Comparison of ENCODE assay signal across 8 cellular contexts in genomic region chr4:70721747-70722146, GRCh38. TPM values are rescaled to one million over a fixed set of nuclear protein-coding genes. Genes with fewer than 3 reads are reported as not detected.
DNase-seq lines count a peak whose midpoint lies in the region; ATAC-seq and TF ChIP-seq lines count a peak whose summit lies in the region.

Gene RUFY3, plus strand, starts transcription at chr4:70721964. Its CDS starts 610 bp downstream, at chr4:70722574.

- no peaks in the 10 kb centered on the region for H3K79me2 ChIP-seq in Karpas-422 (ENCODE audit: low read length)

- TF ChIP-seq POLR2A in esophagus squamous epithelium (IDR thresholded peaks at IDR 0.05): no peak

- H3K9me3 ChIP-seq in BLaER1 (no peaks in the 10 kb centered on the region), Karpas-422 (ENCODE audit: low read length) (no peaks in the 10 kb centered on the region), esophagus squamous epithelium (no peaks in the 10 kb centered on the region), aorta (ENCODE audit: control insufficient read depth, low read length) (no peaks in the 10 kb centered on the region)

- H3K36me3 ChIP-seq in BLaER1: no peaks in the 10 kb centered on the region
- no peaks in the 10 kb centered on the region for H3K36me3 ChIP-seq in Karpas-422 (ENCODE audit: insufficient read depth, low read length)
- no peaks in the 10 kb centered on the region for H3K36me3 ChIP-seq in esophagus squamous epithelium
- no peaks in the 10 kb centered on the region for H3K36me3 ChIP-seq in aorta (ENCODE audit: control insufficient read depth in 1 of 2, insufficient read depth in 2 of 2, low read length in 1 of 2)

- no peak within 1 kb of the TSS for H3K9ac ChIP-seq in BLaER1
- H3K9ac ChIP-seq in Karpas-422 (ENCODE audit: low read length): no peak within 1 kb of the TSS

- H3K27me3 ChIP-seq in BLaER1: no peaks in the 10 kb centered on the region
- no peaks in the 10 kb centered on the region for H3K27me3 ChIP-seq in Karpas-422 (ENCODE audit: low read length)
- no peaks in the 10 kb centered on the region for H3K27me3 ChIP-seq in esophagus squamous epithelium
- H3K27me3 ChIP-seq in aorta (ENCODE audit: control insufficient read depth in 1 of 2, insufficient read depth in 2 of 2, low read length in 1 of 2): no peaks in the 10 kb centered on the region

- no peaks in the 10 kb centered on the region; the same call in 1 of the 2 replicates for H4K20me1 ChIP-seq in BLaER1
- no peaks in the 10 kb centered on the region for H4K20me1 ChIP-seq in Karpas-422 (ENCODE audit: insufficient read depth, low read depth, low read length)

- H3K9me2 ChIP-seq in Karpas-422 (replicated peaks; ENCODE audit: insufficient read depth, low read length): no peaks in the 10 kb centered on the region

- no peak within 1 kb of the TSS for H3K4me3 ChIP-seq in BLaER1
- H3K4me3 ChIP-seq in Karpas-422 (ENCODE audit: low read length): no peak within 1 kb of the TSS
- H3K4me3 ChIP-seq in esophagus squamous epithelium: peak within 1 kb of the TSS; percentile 4 to 52 (median 38)
- H3K4me3 ChIP-seq in aorta (ENCODE audit: low read length in 2 of 2): peak within 1 kb of the TSS; percentile 33 to 76

- TF ChIP-seq CTCF in esophagus squamous epithelium (IDR thresholded peaks at IDR 0.05): no peak

- H3K27ac ChIP-seq in BLaER1: no peak within 1 kb of the TSS
- H3K27ac ChIP-seq in Karpas-422 (ENCODE audit: low read length): no peak within 1 kb of the TSS
- peak within 1 kb of the TSS in 3 of 4 donors; percentile 12 to 72 (median 52) for H3K27ac ChIP-seq in esophagus squamous epithelium
- peak within 1 kb of the TSS in 1 of 2 donors; percentile 48 for H3K27ac ChIP-seq in aorta (ENCODE audit: low read depth in 1 of 2, low read length in 2 of 2)

- no peak for DNase-seq in Karpas-422
- DNase-seq in SW480 (ENCODE audit: low spot score): peak; percentile 11
- DNase-seq in esophagus squamous epithelium (lab: John Stamatoyannopoulos, UW): no peak
- peak; percentile 91 for DNase-seq in myocyte (ENCODE audit: low read depth)
- DNase-seq in aorta: no peak
- no peak for DNase-seq in stimulated activated CD4-positive, alpha-beta T cell treated with anti-CD3 and anti-CD28 coated beads, Interleukin-2, amount 100 ng/mL, for 48 hours

- ATAC-seq in aorta (ENCODE audit: low FRiP score) (peak; percentile 86), HG02938 (IDR thresholded peaks at IDR 0.05; ENCODE audit: unreplicated experiment) (no peak)

- WGBS in esophagus squamous epithelium, 2 donors: 45 to 54% methylated on average over 2 to 3 of the region's 3 CpGs
- WGBS in aorta, 2 donors: 15 to 31% methylated on average over 3 of the region's 3 CpGs

- H3K4me1 ChIP-seq in BLaER1 (peaks cover 11% of the 10 kb centered on the region), Karpas-422 (ENCODE audit: low read length) (peaks cover 7% of the 10 kb centered on the region), esophagus squamous epithelium (peaks cover 0 to 76% (median 16%) of the 10 kb centered on the region in 3 donors), aorta (ENCODE audit: control insufficient read depth in 1 of 2, insufficient read depth in 2 of 2, low read length in 2 of 2) (no peaks in the 10 kb centered on the region)

- H2AFZ ChIP-seq in Karpas-422 (ENCODE audit: low read length): no peak within 1 kb of the TSS

- H3K4me2 ChIP-seq in BLaER1 (peak within 1 kb of the TSS; percentile 26; the same call in 1 of the 2 replicates), Karpas-422 (ENCODE audit: low read depth, low read length, poor library complexity, severe bottlenecking) (no peak within 1 kb of the TSS)

- intact Hi-C loops in esophagus squamous epithelium (cut with DNase I): no loop called here
- intact Hi-C loops in aorta (cut with DNase I): no loop called here

RNA-seq across cellular contexts. Expression of gene RUFY3, which starts in this region (rescaled TPM):
- 25.2 and 26.9 TPM in 2 replicates for total RNA-seq in Karpas-422 (2014; rRNA removed; shearing (Covaris generic); ENCODE audit: low replicate concordance)
- total RNA-seq in esophagus squamous epithelium (10 to 100 TPM; 30.4 to 63.9 (median 42.4) TPM), myocyte (63.6 and 67.2 TPM in 2 replicates), aorta (10 to 100 TPM; 48.5 to 96.9 TPM)
- polyA plus RNA-seq in myocyte (2012): 35.4 TPM
- polyA plus RNA-seq in aorta: 10 to 100 TPM in 1 of 2 donors, 1 to 10 TPM in 1; 7.4 to 35.7 TPM

Comparison
In these comparisons a context has a peak if more than half of its experiments do, and no peak if none do; other contexts are left out.
1. H3K27ac ChIP-seq: peak in esophagus squamous epithelium (3 of 4); none in BLaER1 (single experiment) and Karpas-422 (single experiment).
2. H3K4me3 ChIP-seq: peak in esophagus squamous epithelium (4 of 4) and aorta (2 of 2); none in BLaER1 (single experiment) and Karpas-422 (single experiment).
3. DNase-seq: peak in SW480 (single experiment) and myocyte (single experiment); none in Karpas-422 (single experiment), esophagus squamous epithelium (single experiment), aorta (0 of 2) and stimulated activated CD4-positive, alpha-beta T cell treated with anti-CD3 and anti-CD28 coated beads, Interleukin-2, amount 100 ng/mL, for 48 hours (0 of 2).